ENCODE assay signal across 8 cellular contexts in the genomic region with DNA sequence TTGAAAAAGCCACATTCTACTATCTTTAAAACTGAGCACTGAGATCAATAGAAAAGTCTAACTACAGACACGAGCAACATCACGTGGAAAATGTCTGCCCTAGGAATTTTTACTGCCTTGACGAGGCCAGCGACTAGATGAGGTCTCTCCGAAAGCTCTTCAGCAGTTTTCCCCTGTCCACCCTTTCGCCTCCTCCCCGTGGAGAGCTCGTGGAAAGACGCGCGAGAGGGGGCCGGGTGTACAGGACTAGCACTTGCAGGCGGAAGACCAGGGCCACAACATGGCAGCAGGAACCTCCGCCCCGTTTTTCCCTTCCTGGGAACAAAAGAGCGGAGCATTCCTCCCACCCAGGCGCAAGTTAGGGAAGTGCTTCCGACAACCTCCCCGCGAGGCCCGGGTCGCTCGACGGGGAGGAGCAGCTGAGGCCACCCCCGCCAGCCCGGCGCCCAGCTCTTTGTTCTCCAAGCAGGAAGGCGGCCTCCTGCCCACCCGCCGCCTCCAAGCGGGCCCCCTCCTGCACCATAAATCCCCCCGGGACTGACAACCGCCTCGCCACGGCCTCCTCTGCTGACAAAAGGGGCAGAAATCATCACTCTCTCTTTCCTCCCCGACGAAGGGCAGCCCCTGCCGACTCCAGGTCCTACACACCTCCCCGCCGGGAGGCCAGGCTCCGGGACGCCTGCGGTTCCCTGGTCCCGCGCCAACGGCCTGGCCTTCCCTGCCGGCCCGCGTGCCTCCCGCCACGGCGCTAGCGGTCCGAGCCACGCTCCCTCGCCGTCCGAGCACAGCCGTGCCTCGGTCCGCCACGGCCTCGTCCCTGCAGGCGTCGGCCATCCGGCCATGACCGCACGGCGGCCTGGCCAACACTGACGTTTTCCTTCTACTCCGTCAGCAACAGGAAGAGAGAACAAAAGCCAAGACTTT. TPM values are rescaled to one million over a fixed set of nuclear protein-coding genes. Genes with fewer than 3 reads are reported as not detected.
DNase-seq lines count a peak whose midpoint lies in the region; ATAC-seq and TF ChIP-seq lines count a peak whose summit lies in the region.

No MANE protein-coding gene starts in this region.

- TF ChIP-seq CTCF in liver (IDR thresholded peaks at IDR 0.05; ENCODE audit: low read depth, low read length, missing input control): no peak

- no peaks in the 10 kb centered on the region for H3K9me3 ChIP-seq in liver (ENCODE audit: control insufficient read depth in 4 of 4, low read length in 3 of 4)

- peak overlapping the region; percentile 97 for H3K9ac ChIP-seq in liver (ENCODE audit: low read depth in 1 of 2, low read length in 2 of 2)

- H3K36me3 Mint-ChIP-seq in activated CD4-positive, alpha-beta T cell treated with anti-CD3 and anti-CD28 coated beads, Interleukin-2, amount 10 ng/mL, durations not matched to agents 24 days and 14 days (ENCODE audit: low read depth): peaks cover 50% of the 10 kb centered on the region
- peaks cover 59% of the 10 kb centered on the region for H3K36me3 Mint-ChIP-seq in dendritic cell treated with granulocyte-macrophage colony-stimulating factor and Interleukin-4, amounts not matched to agents 40 ng/mL and 50 ng/mL, for 4 days (ENCODE audit: low read depth)

- H3K27ac ChIP-seq in liver (ENCODE audit: low read depth in 1 of 2, low read length in 2 of 2): peak overlapping the region; percentile 95 to 99

- H3K4me3 Mint-ChIP-seq in activated CD4-positive, alpha-beta T cell treated with anti-CD3 and anti-CD28 coated beads, Interleukin-2, amount 10 ng/mL, durations not matched to agents 24 days and 14 days: peak overlapping the region; percentile 95
- H3K4me3 Mint-ChIP-seq in dendritic cell treated with granulocyte-macrophage colony-stimulating factor and Interleukin-4, amounts not matched to agents 40 ng/mL and 50 ng/mL, for 4 days: peak overlapping the region; percentile 92

- H3K27me3 ChIP-seq in liver (ENCODE audit: control insufficient read depth in 4 of 4, insufficient read depth in 4 of 4, low read length in 3 of 4): no peaks in the 10 kb centered on the region

- intact Hi-C loops in activated CD4-positive, alpha-beta T cell treated with anti-CD3 and anti-CD28 coated beads, Interleukin-2, amount 10 ng/mL, durations not matched to agents 24 days and 14 days (cut with micrococcal nuclease): loop anchor here (1.0 to 5.0 kb wide), 6 partner anchors 50 to 1496 kb away; partner anchors contain the start of genes AMPD3, CTR9, TMEM41B and ZBED5
- intact Hi-C loops in dendritic cell treated with granulocyte-macrophage colony-stimulating factor and Interleukin-4, amounts not matched to agents 40 ng/mL and 50 ng/mL, for 4 days (cut with micrococcal nuclease): loop anchor here (2.0 to 10.0 kb wide), 2 partner anchors 51 to 53 kb away; partner anchors contain the start of genes CTR9 and ZBED5

- H3K27ac Mint-ChIP-seq in activated CD4-positive, alpha-beta T cell treated with anti-CD3 and anti-CD28 coated beads, Interleukin-2, amount 10 ng/mL, durations not matched to agents 24 days and 14 days: peak overlapping the region; percentile 98
- H3K27ac Mint-ChIP-seq in dendritic cell treated with granulocyte-macrophage colony-stimulating factor and Interleukin-4, amounts not matched to agents 40 ng/mL and 50 ng/mL, for 4 days: peak overlapping the region; percentile 99

- DNase-seq in C1 segment of cervical spinal cord (lab: John Stamatoyannopoulos, UW): peak; percentile 10 to 80 (median 64)
- DNase-seq in LHCN-M2 (ENCODE audit: low read depth): peak; percentile 51
- peak; percentile 83 for DNase-seq in activated CD4-positive, alpha-beta T cell treated with anti-CD3 and anti-CD28 coated beads, Interleukin-2, amount 10 ng/mL, durations not matched to agents 24 days and 14 days
- peak; percentile 52 for DNase-seq in stimulated activated CD4-positive, alpha-beta T cell treated with anti-CD3 and anti-CD28 coated beads, Interleukin-4, amount 100 ng/mL, for 1 hour

- peaks cover 4 to 28% (median 18%) of the 10 kb centered on the region in 4 donors for H3K4me1 ChIP-seq in liver (ENCODE audit: control insufficient read depth in 4 of 4, insufficient read depth in 4 of 4, low read length in 3 of 4)

- H3K4me1 Mint-ChIP-seq in activated CD4-positive, alpha-beta T cell treated with anti-CD3 and anti-CD28 coated beads, Interleukin-2, amount 10 ng/mL, durations not matched to agents 24 days and 14 days: peaks cover 35% of the 10 kb centered on the region
- peaks cover 43% of the 10 kb centered on the region for H3K4me1 Mint-ChIP-seq in dendritic cell treated with granulocyte-macrophage colony-stimulating factor and Interleukin-4, amounts not matched to agents 40 ng/mL and 50 ng/mL, for 4 days (ENCODE audit: low read depth)

- under 1% methylated on average over 71 of the region's 71 CpGs for WGBS in liver

- TF ChIP-seq RAD21 in liver (IDR thresholded peaks at IDR 0.05): peak in 1 of 2 donors; percentile 5

- H3K4me3 ChIP-seq in liver (ENCODE audit: low read depth in 1 of 3, low read length in 3 of 3): peak overlapping the region; percentile 95 to 97 (median 96)

- H3K36me3 ChIP-seq in liver (ENCODE audit: control insufficient read depth in 4 of 4, insufficient read depth in 3 of 4, low read depth in 1 of 4, low read length in 3 of 4): peaks cover 16 to 38% (median 35%) of the 10 kb centered on the region in 4 donors

- ATAC-seq in GM21360 (IDR thresholded peaks at IDR 0.05; ENCODE audit: unreplicated experiment): peak; percentile 8
- no peak for ATAC-seq in GM21447 (IDR thresholded peaks at IDR 0.05; ENCODE audit: unreplicated experiment)

- no peaks in the 10 kb centered on the region for H3K27me3 Mint-ChIP-seq in activated CD4-positive, alpha-beta T cell treated with anti-CD3 and anti-CD28 coated beads, Interleukin-2, amount 10 ng/mL, durations not matched to agents 24 days and 14 days
- peaks cover under 1% of the 10 kb centered on the region for H3K27me3 Mint-ChIP-seq in dendritic cell treated with granulocyte-macrophage colony-stimulating factor and Interleukin-4, amounts not matched to agents 40 ng/mL and 50 ng/mL, for 4 days

- H3K9me3 Mint-ChIP-seq in activated CD4-positive, alpha-beta T cell treated with anti-CD3 and anti-CD28 coated beads, Interleukin-2, amount 10 ng/mL, durations not matched to agents 24 days and 14 days: no peaks in the 10 kb centered on the region
- H3K9me3 Mint-ChIP-seq in dendritic cell treated with granulocyte-macrophage colony-stimulating factor and Interleukin-4, amounts not matched to agents 40 ng/mL and 50 ng/mL, for 4 days: no peaks in the 10 kb centered on the region

TF ChIP-seq in liver, 16 proteins besides CTCF, POLR2A, EP300 and RAD21:
- TF ChIP-seq REST (IDR thresholded peaks at IDR 0.05): peak; percentile 31
- TF ChIP-seq TAF1 (conservative IDR thresholded peaks at IDR 0.05): peak; percentile 38
- TF ChIP-seq FOXA2 (IDR thresholded peaks at IDR 0.05): no peak
- no peak for TF ChIP-seq HNF4G (IDR thresholded peaks at IDR 0.05)
- no peak for TF ChIP-seq YY1 (IDR thresholded peaks at IDR 0.05)

RNA-seq across cellular contexts. Expression of gene EIF4G2, which starts 0.8 kb away (rescaled TPM):
- total RNA-seq in LHCN-M2 (2014; rRNA removed) (925 and 936 TPM in 2 replicates), liver (100 to 1,000 TPM; 259 to 268 TPM)
- 415 TPM for polyA plus RNA-seq in LHCN-M2 (2012)
- 1,071 and 1,120 TPM in 2 replicates for total RNA-seq in activated CD4-positive, alpha-beta T cell treated with anti-CD3 and anti-CD28 coated beads, Interleukin-2, amount 10 ng/mL, durations not matched to agents 24 days and 14 days
- 100 to 1,000 TPM; 126 to 158 TPM for polyA plus RNA-seq in liver

RNA-seq across cellular contexts. Expression of gene ZBED5, which starts 50.0 kb away (rescaled TPM):
- total RNA-seq in LHCN-M2 (2014; rRNA removed) (31.0 and 47.2 TPM in 2 replicates), liver (10 to 100 TPM in 1 of 2 donors, 1 to 10 TPM in 1; 9.6 to 10.7 TPM)
- 10.6 TPM for polyA plus RNA-seq in LHCN-M2 (2012)
- total RNA-seq in activated CD4-positive, alpha-beta T cell treated with anti-CD3 and anti-CD28 coated beads, Interleukin-2, amount 10 ng/mL, durations not matched to agents 24 days and 14 days: 41.8 and 43.1 TPM in 2 replicates
- 10 to 100 TPM in 1 of 2 donors, 1 to 10 TPM in 1; 5.4 to 10.6 TPM for polyA plus RNA-seq in liver

RNA-seq across cellular contexts. Expression of gene CTR9, which starts 56.8 kb away (rescaled TPM):
- total RNA-seq in LHCN-M2 (2014; rRNA removed) (20.5 and 25.1 TPM in 2 replicates), liver (10 to 100 TPM; 26.3 to 33.4 TPM)
- polyA plus RNA-seq in LHCN-M2 (2012): 14.2 TPM
- total RNA-seq in activated CD4-positive, alpha-beta T cell treated with anti-CD3 and anti-CD28 coated beads, Interleukin-2, amount 10 ng/mL, durations not matched to agents 24 days and 14 days: 43.9 and 44.3 TPM in 2 replicates
- polyA plus RNA-seq in liver: 10 to 100 TPM; 12.5 to 13.1 TPM
